In genomic region chr15:85557385-85557784, GRCh38 we compare ENCODE assay signal across 21 cellular contexts.
DNase-seq lines count a peak whose midpoint lies in the region; ATAC-seq and TF ChIP-seq lines count a peak whose summit lies in the region.
"Had no signal": no experiment of that assay in that cellular context is flagged by ENCODE, and none has a peak within 500 bp of the region (broad histone marks: within the 10 kb centered on the region; RNA-seq: fewer than 3 reads in every experiment).

No MANE protein-coding gene starts in this region.

- H3K9me3 Mint-ChIP-seq in activated T-cell treated with anti-CD3 and anti-CD28 coated beads, Interleukin-2, amount 50 U/mL, for 72 hours: no peaks in the 10 kb centered on the region
- H3K9me3 Mint-ChIP-seq in CD4-positive, alpha-beta T cell: no peaks in the 10 kb centered on the region
- no peaks in the 10 kb centered on the region for H3K9me3 Mint-ChIP-seq in activated naive CD8-positive, alpha-beta T cell treated with anti-CD3 and anti-CD28 coated beads for 36 hours
- peaks cover 11% of the 10 kb centered on the region for H3K9me3 Mint-ChIP-seq in nephron progenitor cell
- no peaks in the 10 kb centered on the region for H3K9me3 Mint-ChIP-seq in T-helper 2 cell treated with Interferon-gamma antibody and Interleukin-4, amounts not matched to agents 5 μg/mL and 100 μg/mL, for 36 hours
- H3K9me3 Mint-ChIP-seq: CD8-positive, alpha-beta T cell had no signal

- intact Hi-C loops in CD4-positive, alpha-beta T cell (cut with DNase I, micrococcal nuclease): no loop called here

- peaks cover 56% of the 10 kb centered on the region for H3K4me1 Mint-ChIP-seq in activated T-cell treated with anti-CD3 and anti-CD28 coated beads, Interleukin-2, amount 50 U/mL, for 72 hours (ENCODE audit: low read depth)
- H3K4me1 Mint-ChIP-seq in CD4-positive, alpha-beta T cell (ENCODE audit: low read depth): peaks cover 63% of the 10 kb centered on the region
- H3K4me1 Mint-ChIP-seq in activated naive CD8-positive, alpha-beta T cell treated with anti-CD3 and anti-CD28 coated beads for 36 hours: peaks cover 60% of the 10 kb centered on the region
- H3K4me1 Mint-ChIP-seq in nephron progenitor cell: peaks cover 36% of the 10 kb centered on the region
- peaks cover 36% of the 10 kb centered on the region for H3K4me1 Mint-ChIP-seq in T-helper 2 cell treated with Interferon-gamma antibody and Interleukin-4, amounts not matched to agents 5 μg/mL and 100 μg/mL, for 36 hours (ENCODE audit: low read depth)

- ATAC-seq in activated T-cell treated with anti-CD3 and anti-CD28 coated beads, Interleukin-2, amount 50 U/mL, for 72 hours (replicated peaks in 1 of 2): no peak
- ATAC-seq in CD4-positive, alpha-beta T cell (ENCODE audit: poor library complexity): no peak
- ATAC-seq: CD8-positive, alpha-beta T cell; Right ventricle myocardium inferior had no signal

- H3K9me3 ChIP-seq in CD4-positive, alpha-beta T cell (ENCODE audit: control insufficient read depth, low read length): no peaks in the 10 kb centered on the region
- H3K9me3 ChIP-seq: BE2C had no signal

- H3K27ac Mint-ChIP-seq in activated T-cell treated with anti-CD3 and anti-CD28 coated beads, Interleukin-2, amount 50 U/mL, for 72 hours: peak overlapping the region; percentile 68
- no peak overlapping the region for H3K27ac Mint-ChIP-seq in CD4-positive, alpha-beta T cell
- peak overlapping the region; percentile 43 for H3K27ac Mint-ChIP-seq in activated naive CD8-positive, alpha-beta T cell treated with anti-CD3 and anti-CD28 coated beads for 36 hours
- H3K27ac Mint-ChIP-seq in nephron progenitor cell: peak overlapping the region; percentile 87
- no peak overlapping the region for H3K27ac Mint-ChIP-seq in T-helper 2 cell treated with Interferon-gamma antibody and Interleukin-4, amounts not matched to agents 5 μg/mL and 100 μg/mL, for 36 hours
- H3K27ac Mint-ChIP-seq: CD8-positive, alpha-beta T cell had no signal

- POLR2A ChIA-PET in CD4-positive, alpha-beta T cell (lab: Charles Lee): interaction anchor here (0.7 to 2.1 kb wide), 4 partner anchors 14 to 86 kb away, joined by 3 to 9 read pairs (median 3); no protein-coding TSS in a partner anchor

- no peaks in the 10 kb centered on the region for H3K27me3 ChIP-seq in CD4-positive, alpha-beta T cell (ENCODE audit: control insufficient read depth, insufficient read depth, low read length)
- H3K27me3 ChIP-seq: BE2C had no signal

- no peak for TF ChIP-seq CTCF in CD4-positive, alpha-beta T cell (IDR thresholded peaks at IDR 0.05)
- TF ChIP-seq CTCF in nephron progenitor cell (IDR thresholded peaks at IDR 0.05): no peak

- H3K36me3 Mint-ChIP-seq in activated T-cell treated with anti-CD3 and anti-CD28 coated beads, Interleukin-2, amount 50 U/mL, for 72 hours (ENCODE audit: insufficient read depth in 2 of 2): peaks cover 0 to 7% of the 10 kb centered on the region in 2 donors
- peaks cover 33% of the 10 kb centered on the region for H3K36me3 Mint-ChIP-seq in CD4-positive, alpha-beta T cell (ENCODE audit: low read depth)
- peaks cover 31% of the 10 kb centered on the region for H3K36me3 Mint-ChIP-seq in activated naive CD8-positive, alpha-beta T cell treated with anti-CD3 and anti-CD28 coated beads for 36 hours
- H3K36me3 Mint-ChIP-seq in nephron progenitor cell (ENCODE audit: low read depth): peaks cover 48% of the 10 kb centered on the region
- H3K36me3 Mint-ChIP-seq in T-helper 2 cell treated with Interferon-gamma antibody and Interleukin-4, amounts not matched to agents 5 μg/mL and 100 μg/mL, for 36 hours (ENCODE audit: low read depth): peaks cover 18% of the 10 kb centered on the region

- no peaks in the 10 kb centered on the region for H3K27me3 Mint-ChIP-seq in activated T-cell treated with anti-CD3 and anti-CD28 coated beads, Interleukin-2, amount 50 U/mL, for 72 hours (ENCODE audit: low read depth)
- H3K27me3 Mint-ChIP-seq in CD4-positive, alpha-beta T cell: no peaks in the 10 kb centered on the region
- no peaks in the 10 kb centered on the region for H3K27me3 Mint-ChIP-seq in activated naive CD8-positive, alpha-beta T cell treated with anti-CD3 and anti-CD28 coated beads for 36 hours
- H3K27me3 Mint-ChIP-seq in nephron progenitor cell (ENCODE audit: low read depth, poor library complexity): no peaks in the 10 kb centered on the region
- H3K27me3 Mint-ChIP-seq in T-helper 2 cell treated with Interferon-gamma antibody and Interleukin-4, amounts not matched to agents 5 μg/mL and 100 μg/mL, for 36 hours (ENCODE audit: low read depth): no peaks in the 10 kb centered on the region

- peak overlapping the region; percentile 42 to 44 for H3K4me3 Mint-ChIP-seq in activated T-cell treated with anti-CD3 and anti-CD28 coated beads, Interleukin-2, amount 50 U/mL, for 72 hours
- peak overlapping the region; percentile 13 for H3K4me3 Mint-ChIP-seq in CD4-positive, alpha-beta T cell
- H3K4me3 Mint-ChIP-seq in activated naive CD8-positive, alpha-beta T cell treated with anti-CD3 and anti-CD28 coated beads for 36 hours: no peak overlapping the region
- H3K4me3 Mint-ChIP-seq in nephron progenitor cell: no peak overlapping the region
- H3K4me3 Mint-ChIP-seq in T-helper 2 cell treated with Interferon-gamma antibody and Interleukin-4, amounts not matched to agents 5 μg/mL and 100 μg/mL, for 36 hours: no peak overlapping the region
- H3K4me3 Mint-ChIP-seq: CD8-positive, alpha-beta T cell had no signal

- CTCF ChIA-PET in CD4-positive, alpha-beta T cell (lab: Charles Lee): interaction anchor here (1.2 to 1.3 kb wide), 4 partner anchors 11 to 48 kb away, joined by 3 to 4 read pairs (median 3); no protein-coding TSS in a partner anchor

- no peak overlapping the region for H3K27ac ChIP-seq in CD4-positive, alpha-beta T cell (ENCODE audit: low read depth, low read length)
- H3K27ac ChIP-seq: GM23248 had no signal

- DNase-seq in activated T-cell treated with anti-CD3 and anti-CD28 coated beads, Interleukin-2, amount 50 U/mL, for 72 hours: no peak
- no peak for DNase-seq in activated T-cell treated with anti-CD3 and anti-CD28 coated beads, Interleukin-2, amount 50 U/mL, for 1 hour
- DNase-seq in CD4-positive, alpha-beta T cell: no peak
- DNase-seq in activated naive CD8-positive, alpha-beta T cell treated with anti-CD3 and anti-CD28 coated beads for 36 hours: no peak
- DNase-seq in nephron progenitor cell: no peak
- no peak for DNase-seq in hepatic stellate cell (ENCODE audit: low spot score)
- DNase-seq in NCI-H128 (lab: John Stamatoyannopoulos, UW; ENCODE audit: unreplicated experiment): no peak
- no peak for DNase-seq in T-helper 2 cell treated with Interferon-gamma antibody and Interleukin-4, amounts not matched to agents 5 μg/mL and 100 μg/mL, for 36 hours (ENCODE audit: low spot score)
- DNase-seq: BE2C; Calu3; CD8-positive, alpha-beta T cell; GF-D8; GM23248; HCEC 1CT; IMR-90; Karpas-422; NCI-H1436; NCI-H1930; NCI-H446 treated with DMSO at 0.1 percent for 48 hours; NK-92 treated with Interleukin-12 subunit alpha and Interleukin-12 subunit beta, amount 100 ng/mL, for 24 hours had no signal

Comparison
In these comparisons a context has a peak if more than half of its experiments do, and no peak if none do; other contexts are left out.
1. H3K27ac Mint-ChIP-seq: peak in activated T-cell treated with anti-CD3 and anti-CD28 coated beads, Interleukin-2, amount 50 U/mL, for 72 hours (single experiment), activated naive CD8-positive, alpha-beta T cell treated with anti-CD3 and anti-CD28 coated beads for 36 hours (single experiment) and nephron progenitor cell (single experiment); none in CD4-positive, alpha-beta T cell (single experiment) and T-helper 2 cell treated with Interferon-gamma antibody and Interleukin-4, amounts not matched to agents 5 μg/mL and 100 μg/mL, for 36 hours (single experiment).
2. H3K4me3 Mint-ChIP-seq: peak in activated T-cell treated with anti-CD3 and anti-CD28 coated beads, Interleukin-2, amount 50 U/mL, for 72 hours (2 of 2) and CD4-positive, alpha-beta T cell (single experiment); none in activated naive CD8-positive, alpha-beta T cell treated with anti-CD3 and anti-CD28 coated beads for 36 hours (single experiment), nephron progenitor cell (single experiment) and T-helper 2 cell treated with Interferon-gamma antibody and Interleukin-4, amounts not matched to agents 5 μg/mL and 100 μg/mL, for 36 hours (single experiment).